Comparison of ENCODE assay signal across 22 cellular contexts in the genomic region with DNA sequence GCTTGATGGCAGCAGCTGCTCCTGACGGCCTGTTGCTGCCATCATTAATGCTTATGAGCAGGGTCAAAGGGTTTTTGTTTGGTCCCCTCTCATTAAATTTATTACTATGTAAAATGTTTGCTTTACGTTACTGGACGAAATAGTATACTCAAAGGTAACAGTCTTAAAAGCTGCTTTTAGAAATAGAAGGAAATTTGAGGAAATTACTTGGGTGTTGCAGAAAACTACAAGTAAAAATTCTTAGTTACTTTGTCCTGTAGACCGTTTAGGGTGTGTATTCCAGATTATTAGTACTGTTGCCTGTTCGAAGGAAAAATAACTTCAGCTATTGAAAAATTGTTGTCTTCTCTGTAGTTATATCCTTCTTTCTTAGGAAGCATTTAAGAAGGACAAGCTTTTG.
"Had no signal": no experiment of that assay in that cellular context is flagged by ENCODE, and none has a peak within 500 bp of the region (broad histone marks: within the 10 kb centered on the region; RNA-seq: fewer than 3 reads in every experiment).

No MANE protein-coding gene starts in this region.

- H3K4me3 ChIP-seq: coronary artery, dorsolateral prefrontal cortex, esophagus squamous epithelium, gastrocnemius medialis, heart right ventricle, left lung, lower lobe of right lung, mucosa of descending colon had no signal

- H3K9me3 ChIP-seq: esophagus squamous epithelium, gastrocnemius medialis, heart right ventricle, left lung, lower lobe of right lung, mucosa of descending colon had no signal

- H3K4me1 ChIP-seq: esophagus squamous epithelium, gastrocnemius medialis, left lung, lower lobe of right lung had no signal

- H3K27ac Mint-ChIP-seq: mesothelial cell of epicardium had no signal

- H3K27me3 ChIP-seq: dorsolateral prefrontal cortex, esophagus squamous epithelium, gastrocnemius medialis, heart right ventricle, left lung had no signal

- H3K4me1 Mint-ChIP-seq: mesothelial cell of epicardium had no signal

- H3K27ac ChIP-seq: coronary artery, dorsolateral prefrontal cortex, epithelial cell of prostate, esophagus squamous epithelium, gastrocnemius medialis, heart right ventricle, left lung, lower lobe of right lung had no signal

- H3K4me3 Mint-ChIP-seq: mesothelial cell of epicardium had no signal

- DNase-seq: dermis blood vessel endothelial cell; dorsolateral prefrontal cortex; effector CD4-positive, alpha-beta T cell; effector memory CD4-positive, alpha-beta T cell; erythroblast; esophagus squamous epithelium; foreskin fibroblast; foreskin melanocyte; gastrocnemius medialis; glutamatergic neuron; head of caudate nucleus; heart right ventricle; hippocampal formation; left cardiac atrium; left ventricle myocardium superior; lower lobe of right lung; mesenchymal stem cell; mucosa of descending colon had no signal
